13 cellular contexts compared by ENCODE assay signal in the genomic region with DNA sequence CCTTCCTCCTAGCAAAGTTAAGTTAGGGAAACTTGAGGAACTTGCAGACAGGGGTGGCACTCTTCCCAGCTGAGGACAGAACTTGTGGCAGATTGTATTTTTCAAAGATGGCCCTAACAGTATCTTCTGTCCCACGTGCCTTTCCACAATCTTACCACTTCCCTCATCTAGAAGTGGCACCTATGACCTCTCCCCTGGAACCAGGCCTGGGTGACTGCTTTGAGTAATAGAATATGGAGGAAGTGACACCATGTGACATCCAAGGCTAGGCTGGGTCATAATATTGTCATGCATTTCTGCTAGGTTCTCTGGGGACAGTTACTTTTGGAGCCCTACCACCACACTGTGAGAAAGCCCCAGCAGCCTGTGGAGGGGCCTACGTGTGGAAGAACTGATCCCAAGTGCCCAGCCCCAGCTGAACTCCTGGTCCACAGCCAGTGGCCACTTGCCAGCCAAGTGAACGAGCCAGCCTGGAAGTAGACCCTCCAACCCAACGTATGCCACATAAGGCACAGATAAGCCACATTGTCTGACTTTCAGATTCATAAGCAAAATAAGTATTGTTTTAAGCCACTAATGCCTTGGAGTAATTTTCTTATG.
DNase-seq lines count a peak whose midpoint lies in the region; ATAC-seq and TF ChIP-seq lines count a peak whose summit lies in the region.
"Had no signal": no experiment of that assay in that cellular context is flagged by ENCODE, and none has a peak within 500 bp of the region (broad histone marks: within the 10 kb centered on the region; RNA-seq: fewer than 3 reads in every experiment).

No MANE protein-coding gene starts in this region.

- TF ChIP-seq POLR2A in upper lobe of left lung (IDR thresholded peaks at IDR 0.05): peak in 1 of 4 donors; percentile 29

- H3K4me3 Mint-ChIP-seq in activated naive CD8-positive, alpha-beta T cell treated with anti-CD3 and anti-CD28 coated beads, Interleukin-2, amount 10 ng/mL, durations not matched to agents 7 days and 5 days: no peak overlapping the region
- no peak overlapping the region for H3K4me3 Mint-ChIP-seq in activated naive CD8-positive, alpha-beta T cell treated with anti-CD3 and anti-CD28 coated beads for 36 hours
- H3K4me3 Mint-ChIP-seq in activated B cell treated with CpG ODN at 0.5 μM for 24 hours: no peak overlapping the region
- H3K4me3 Mint-ChIP-seq: activated CD4-positive, alpha-beta memory T cell treated with anti-CD3 and anti-CD28 coated beads, Interleukin-2, amount 10 ng/mL, durations not matched to agents 7 days and 5 days had no signal

- intact Hi-C loops in activated B cell treated with CpG ODN at 0.5 μM for 24 hours (cut with micrococcal nuclease): no loop called here

- CTCF ChIA-PET in activated B cell treated with CpG ODN at 0.5 μM for 24 hours (lab: Charles Lee): no interaction called here

- no peaks in the 10 kb centered on the region for H3K9me3 ChIP-seq in upper lobe of left lung
- H3K9me3 ChIP-seq: neutrophil had no signal

- H3K27ac Mint-ChIP-seq in activated naive CD8-positive, alpha-beta T cell treated with anti-CD3 and anti-CD28 coated beads, Interleukin-2, amount 10 ng/mL, durations not matched to agents 7 days and 5 days: no peak overlapping the region
- no peak overlapping the region for H3K27ac Mint-ChIP-seq in activated naive CD8-positive, alpha-beta T cell treated with anti-CD3 and anti-CD28 coated beads for 36 hours
- H3K27ac Mint-ChIP-seq in activated B cell treated with CpG ODN at 0.5 μM for 24 hours: no peak overlapping the region
- H3K27ac Mint-ChIP-seq: activated CD4-positive, alpha-beta memory T cell treated with anti-CD3 and anti-CD28 coated beads, Interleukin-2, amount 10 ng/mL, durations not matched to agents 7 days and 5 days had no signal

- DNase-seq in activated naive CD8-positive, alpha-beta T cell treated with anti-CD3 and anti-CD28 coated beads, Interleukin-2, amount 10 ng/mL, durations not matched to agents 7 days and 5 days: no peak
- no peak for DNase-seq in activated naive CD8-positive, alpha-beta T cell treated with anti-CD3 and anti-CD28 coated beads for 36 hours
- DNase-seq in activated B cell treated with CpG ODN at 0.5 μM for 24 hours (no peak), left lobe of liver (ENCODE audit: low spot score) (no peak), upper lobe of left lung (peak; percentile 17 to 71), NCI-H2081 treated with DMSO at 0.1 percent for 48 hours (lab: John Stamatoyannopoulos, UW) (no peak), NCI-H510A (lab: John Stamatoyannopoulos, UW) (no peak)
- DNase-seq: activated CD4-positive, alpha-beta memory T cell treated with anti-CD3 and anti-CD28 coated beads, Interleukin-2, amount 10 ng/mL, durations not matched to agents 7 days and 5 days; activated gamma-delta T cell; Calu3; stimulated activated CD4-positive, alpha-beta T cell treated with anti-CD3 and anti-CD28 coated beads, Interleukin-12 subunit alpha, Interleukin-12 subunit beta, amount 100 ng/mL, for 4 hours had no signal

- WGBS in upper lobe of left lung, 2 donors: 53 to 81% methylated on average over 4 of the region's 4 CpGs

- peak; percentile 68 for ATAC-seq in activated naive CD8-positive, alpha-beta T cell treated with anti-CD3 and anti-CD28 coated beads, Interleukin-2, amount 10 ng/mL, durations not matched to agents 7 days and 5 days (ENCODE audit: low read depth)
- ATAC-seq in activated B cell treated with CpG ODN at 0.5 μM for 24 hours (ENCODE audit: low read depth): peak; percentile 18
- ATAC-seq in left lobe of liver: peak; percentile 50
- ATAC-seq in upper lobe of left lung (ENCODE audit: low FRiP score in 2 of 2): peak; percentile 69 to 77
- ATAC-seq in HG02884 (IDR thresholded peaks at IDR 0.05; ENCODE audit: unreplicated experiment): no peak

- H3K36me3 Mint-ChIP-seq in activated naive CD8-positive, alpha-beta T cell treated with anti-CD3 and anti-CD28 coated beads, Interleukin-2, amount 10 ng/mL, durations not matched to agents 7 days and 5 days: no peaks in the 10 kb centered on the region
- peaks cover 1% of the 10 kb centered on the region for H3K36me3 Mint-ChIP-seq in activated naive CD8-positive, alpha-beta T cell treated with anti-CD3 and anti-CD28 coated beads for 36 hours
- H3K36me3 Mint-ChIP-seq in activated B cell treated with CpG ODN at 0.5 μM for 24 hours (ENCODE audit: low read depth): no peaks in the 10 kb centered on the region

- peak in 1 of 4 donors; percentile 26 for TF ChIP-seq EP300 in upper lobe of left lung (IDR thresholded peaks at IDR 0.05)

- peaks cover 6% of the 10 kb centered on the region for H3K4me1 Mint-ChIP-seq in activated naive CD8-positive, alpha-beta T cell treated with anti-CD3 and anti-CD28 coated beads, Interleukin-2, amount 10 ng/mL, durations not matched to agents 7 days and 5 days
- peaks cover 14% of the 10 kb centered on the region for H3K4me1 Mint-ChIP-seq in activated naive CD8-positive, alpha-beta T cell treated with anti-CD3 and anti-CD28 coated beads for 36 hours
- H3K4me1 Mint-ChIP-seq in activated B cell treated with CpG ODN at 0.5 μM for 24 hours: peaks cover 15% of the 10 kb centered on the region
- H3K4me1 Mint-ChIP-seq: activated CD4-positive, alpha-beta memory T cell treated with anti-CD3 and anti-CD28 coated beads, Interleukin-2, amount 10 ng/mL, durations not matched to agents 7 days and 5 days had no signal

- no peak overlapping the region for H3K4me3 ChIP-seq in upper lobe of left lung

- H3K36me3 ChIP-seq in upper lobe of left lung: no peaks in the 10 kb centered on the region
- H3K36me3 ChIP-seq: neutrophil had no signal

- H3K9me3 Mint-ChIP-seq in activated naive CD8-positive, alpha-beta T cell treated with anti-CD3 and anti-CD28 coated beads, Interleukin-2, amount 10 ng/mL, durations not matched to agents 7 days and 5 days: peaks cover 5% of the 10 kb centered on the region
- no peaks in the 10 kb centered on the region for H3K9me3 Mint-ChIP-seq in activated naive CD8-positive, alpha-beta T cell treated with anti-CD3 and anti-CD28 coated beads for 36 hours
- no peaks in the 10 kb centered on the region for H3K9me3 Mint-ChIP-seq in activated B cell treated with CpG ODN at 0.5 μM for 24 hours
- H3K9me3 Mint-ChIP-seq: activated CD4-positive, alpha-beta memory T cell treated with anti-CD3 and anti-CD28 coated beads, Interleukin-2, amount 10 ng/mL, durations not matched to agents 7 days and 5 days had no signal

- POLR2A ChIA-PET in activated naive CD8-positive, alpha-beta T cell treated with anti-CD3 and anti-CD28 coated beads, Interleukin-2, amount 10 ng/mL, durations not matched to agents 7 days and 5 days (lab: Charles Lee): no interaction called here
- POLR2A ChIA-PET in activated B cell treated with CpG ODN at 0.5 μM for 24 hours (lab: Charles Lee): no interaction called here

- TF ChIP-seq CTCF in activated B cell treated with CpG ODN at 0.5 μM for 24 hours (IDR thresholded peaks at IDR 0.05) (no peak), upper lobe of left lung (IDR thresholded peaks at IDR 0.05) (no peak)

- no peaks in the 10 kb centered on the region for H3K27me3 Mint-ChIP-seq in activated naive CD8-positive, alpha-beta T cell treated with anti-CD3 and anti-CD28 coated beads, Interleukin-2, amount 10 ng/mL, durations not matched to agents 7 days and 5 days
- no peaks in the 10 kb centered on the region for H3K27me3 Mint-ChIP-seq in activated naive CD8-positive, alpha-beta T cell treated with anti-CD3 and anti-CD28 coated beads for 36 hours
- H3K27me3 Mint-ChIP-seq in activated B cell treated with CpG ODN at 0.5 μM for 24 hours: no peaks in the 10 kb centered on the region
- H3K27me3 Mint-ChIP-seq: activated CD4-positive, alpha-beta memory T cell treated with anti-CD3 and anti-CD28 coated beads, Interleukin-2, amount 10 ng/mL, durations not matched to agents 7 days and 5 days had no signal

- no peaks in the 10 kb centered on the region for H3K27me3 ChIP-seq in upper lobe of left lung
- H3K27me3 ChIP-seq: neutrophil had no signal

- peak overlapping the region in 3 of 4 donors; percentile 50 to 77 (median 53) for H3K27ac ChIP-seq in upper lobe of left lung
- H3K27ac ChIP-seq: neutrophil had no signal

- peaks cover 0 to 11% (median 3%) of the 10 kb centered on the region in 4 donors for H3K4me1 ChIP-seq in upper lobe of left lung

Comparison
In these comparisons a context has a peak if more than half of its experiments do, and no peak if none do; other contexts are left out.
1. DNase-seq: peak in upper lobe of left lung (2 of 2); none in activated naive CD8-positive, alpha-beta T cell treated with anti-CD3 and anti-CD28 coated beads, Interleukin-2, amount 10 ng/mL, durations not matched to agents 7 days and 5 days (single experiment), activated naive CD8-positive, alpha-beta T cell treated with anti-CD3 and anti-CD28 coated beads for 36 hours (single experiment), activated B cell treated with CpG ODN at 0.5 μM for 24 hours (single experiment), left lobe of liver (single experiment), NCI-H2081 treated with DMSO at 0.1 percent for 48 hours (single experiment) and NCI-H510A (single experiment).